36 cellular contexts compared by ENCODE assay signal in genomic region chr5:26740182-26740581, GRCh38.
"Had no signal": no experiment of that assay in that cellular context is flagged by ENCODE, and none has a peak within 500 bp of the region (broad histone marks: within the 10 kb centered on the region; RNA-seq: fewer than 3 reads in every experiment).

No MANE protein-coding gene starts in this region.

- H3K9me3 Mint-ChIP-seq: activated naive CD4-positive, alpha-beta T cell treated with anti-CD3 and anti-CD28 coated beads, Interleukin-2, amount 50 U/mL, for 24 hours; activated naive CD8-positive, alpha-beta T cell treated with anti-CD3 and anti-CD28 coated beads, Interleukin-2, amount 10 ng/mL, durations not matched to agents 7 days and 5 days; activated naive CD8-positive, alpha-beta T cell treated with anti-CD3 and anti-CD28 coated beads, Interleukin-2, amount 50 U/mL, for 24 hours; activated T-cell treated with anti-CD3 and anti-CD28 coated beads, Interleukin-2, amount 50 U/mL, for 4 hours; activated T-helper 17 cell treated with anti-CD3 and anti-CD28 coated beads, Interleukin-2, amount 50 U/mL, for 72 hours; brain; central memory CD8-positive, alpha-beta T cell had no signal

- H3K27me3 ChIP-seq: adrenal gland, ascending aorta, body of pancreas, brain microvascular endothelial cell, breast epithelium, cardiac muscle cell had no signal

- H3K4me1 ChIP-seq: adrenal gland, ascending aorta, body of pancreas, breast epithelium had no signal

- H3K4me1 Mint-ChIP-seq: activated naive CD4-positive, alpha-beta T cell treated with anti-CD3 and anti-CD28 coated beads, Interleukin-2, amount 10 ng/mL, durations not matched to agents 7 days and 5 days; activated naive CD4-positive, alpha-beta T cell treated with anti-CD3 and anti-CD28 coated beads, Interleukin-2, amount 50 U/mL, for 24 hours; activated naive CD8-positive, alpha-beta T cell treated with anti-CD3 and anti-CD28 coated beads for 36 hours; activated naive CD8-positive, alpha-beta T cell treated with anti-CD3 and anti-CD28 coated beads, Interleukin-2, amount 10 ng/mL, durations not matched to agents 7 days and 5 days; activated naive CD8-positive, alpha-beta T cell treated with anti-CD3 and anti-CD28 coated beads, Interleukin-2, amount 50 U/mL, for 24 hours; activated T-helper 17 cell treated with anti-CD3 and anti-CD28 coated beads, Interleukin-2, amount 50 U/mL, for 72 hours; brain; central memory CD8-positive, alpha-beta T cell had no signal

- H3K36me3 Mint-ChIP-seq: activated naive CD4-positive, alpha-beta T cell treated with anti-CD3 and anti-CD28 coated beads, Interleukin-2, amount 10 ng/mL, durations not matched to agents 7 days and 5 days; activated naive CD4-positive, alpha-beta T cell treated with anti-CD3 and anti-CD28 coated beads, Interleukin-2, amount 50 U/mL, for 24 hours; activated naive CD4-positive, alpha-beta T cell treated with anti-CD3 and anti-CD28 coated beads, Interleukin-2, amount 50 U/mL, for 72 hours; activated naive CD8-positive, alpha-beta T cell; activated naive CD8-positive, alpha-beta T cell treated with anti-CD3 and anti-CD28 coated beads for 36 hours; activated naive CD8-positive, alpha-beta T cell treated with anti-CD3 and anti-CD28 coated beads, Interleukin-2, amount 10 ng/mL, durations not matched to agents 7 days and 5 days; brain had no signal

- H3K36me3 ChIP-seq: adrenal gland, ascending aorta, brain microvascular endothelial cell, cardiac muscle cell had no signal

- H3K9me3 ChIP-seq: adrenal gland, ascending aorta, body of pancreas, breast epithelium had no signal

- H3K27me3 Mint-ChIP-seq: activated naive CD4-positive, alpha-beta T cell treated with anti-CD3 and anti-CD28 coated beads, Interleukin-2, amount 10 ng/mL, durations not matched to agents 7 days and 5 days; activated naive CD4-positive, alpha-beta T cell treated with anti-CD3 and anti-CD28 coated beads, Interleukin-2, amount 50 U/mL, for 24 hours; activated naive CD8-positive, alpha-beta T cell; activated naive CD8-positive, alpha-beta T cell treated with anti-CD3 and anti-CD28 coated beads for 36 hours; activated naive CD8-positive, alpha-beta T cell treated with anti-CD3 and anti-CD28 coated beads, Interleukin-2, amount 10 ng/mL, durations not matched to agents 7 days and 5 days; activated naive CD8-positive, alpha-beta T cell treated with anti-CD3 and anti-CD28 coated beads, Interleukin-2, amount 50 U/mL, for 24 hours; activated T-helper 17 cell treated with anti-CD3 and anti-CD28 coated beads, Interleukin-2, amount 50 U/mL, for 72 hours; brain; central memory CD8-positive, alpha-beta T cell had no signal

- H3K27ac Mint-ChIP-seq: activated naive CD4-positive, alpha-beta T cell treated with anti-CD3 and anti-CD28 coated beads for 36 hours; activated naive CD4-positive, alpha-beta T cell treated with anti-CD3 and anti-CD28 coated beads, Interleukin-2, amount 10 ng/mL, durations not matched to agents 7 days and 5 days; activated naive CD4-positive, alpha-beta T cell treated with anti-CD3 and anti-CD28 coated beads, Interleukin-2, amount 50 U/mL, for 24 hours; activated naive CD4-positive, alpha-beta T cell treated with anti-CD3 and anti-CD28 coated beads, Interleukin-2, amount 50 U/mL, for 72 hours; activated naive CD8-positive, alpha-beta T cell; activated naive CD8-positive, alpha-beta T cell treated with anti-CD3 and anti-CD28 coated beads for 36 hours; activated naive CD8-positive, alpha-beta T cell treated with anti-CD3 and anti-CD28 coated beads, Interleukin-2, amount 10 ng/mL, durations not matched to agents 7 days and 5 days; activated naive CD8-positive, alpha-beta T cell treated with anti-CD3 and anti-CD28 coated beads, Interleukin-2, amount 50 U/mL, for 24 hours; activated T-cell treated with anti-CD3 and anti-CD28 coated beads, Interleukin-2, amount 50 U/mL, for 72 hours; activated T-helper 1 cell treated with anti-CD3 and anti-CD28 coated beads, Interleukin-12 subunit alpha, Interleukin-12 subunit beta, Interleukin-2, Interleukin-4 antibody, amounts not matched to agents 30 ng/mL and 10 ng/mL and 1 ng/mL, durations not matched to agents 14 hours and 24 hours and 36 hours; activated T-helper 17 cell treated with anti-CD3 and anti-CD28 coated beads, Interleukin-2, amount 50 U/mL, for 72 hours; activated T-helper 2 cell treated with anti-CD3 and anti-CD28 coated beads, Interferon-gamma antibody, Interleukin-2, Interleukin-4, amounts not matched to agents 10 μg/mL and 5 μg/mL and 100 μg/mL, durations not matched to agents 14 hours and 24 hours and 36 hours; brain had no signal

- ATAC-seq: activated naive CD4-positive, alpha-beta T cell treated with anti-CD3 and anti-CD28 coated beads, Interleukin-2, amount 50 U/mL, for 72 hours; activated naive CD8-positive, alpha-beta T cell treated with anti-CD3 and anti-CD28 coated beads, Interleukin-2, amount 50 U/mL, for 24 hours; activated T-cell treated with anti-CD3 and anti-CD28 coated beads, Interleukin-2, amount 50 U/mL, for 4 hours; activated T-cell treated with anti-CD3 and anti-CD28 coated beads, Interleukin-2, amount 50 U/mL, for 72 hours; activated T-helper 17 cell treated with anti-CD3 and anti-CD28 coated beads, Interleukin-2, amount 50 U/mL, for 72 hours; body of pancreas had no signal

- H3K4me3 Mint-ChIP-seq: activated naive CD4-positive, alpha-beta T cell treated with anti-CD3 and anti-CD28 coated beads for 36 hours; activated naive CD4-positive, alpha-beta T cell treated with anti-CD3 and anti-CD28 coated beads, Interleukin-2, amount 10 ng/mL, durations not matched to agents 7 days and 5 days; activated naive CD4-positive, alpha-beta T cell treated with anti-CD3 and anti-CD28 coated beads, Interleukin-2, amount 50 U/mL, for 24 hours; activated naive CD8-positive, alpha-beta T cell; activated naive CD8-positive, alpha-beta T cell treated with anti-CD3 and anti-CD28 coated beads for 36 hours; activated naive CD8-positive, alpha-beta T cell treated with anti-CD3 and anti-CD28 coated beads, Interleukin-2, amount 10 ng/mL, durations not matched to agents 7 days and 5 days; activated naive CD8-positive, alpha-beta T cell treated with anti-CD3 and anti-CD28 coated beads, Interleukin-2, amount 50 U/mL, for 24 hours; activated T-cell treated with anti-CD3 and anti-CD28 coated beads, Interleukin-2, amount 50 U/mL, for 4 hours; activated T-cell treated with anti-CD3 and anti-CD28 coated beads, Interleukin-2, amount 50 U/mL, for 72 hours; activated T-helper 1 cell treated with anti-CD3 and anti-CD28 coated beads, Interleukin-12 subunit alpha, Interleukin-12 subunit beta, Interleukin-2, Interleukin-4 antibody, amounts not matched to agents 30 ng/mL and 10 ng/mL and 1 ng/mL, durations not matched to agents 14 hours and 24 hours and 36 hours; activated T-helper 17 cell treated with anti-CD3 and anti-CD28 coated beads, Interleukin-2, amount 50 U/mL, for 72 hours; brain; central memory CD8-positive, alpha-beta T cell had no signal

- DNase-seq: activated effector memory CD4-positive, alpha-beta T cell treated with anti-CD3 and anti-CD28 coated beads, Interleukin-2, amount 50 U/mL, for 16 hours; activated effector memory CD4-positive, alpha-beta T cell treated with Interleukin-2 at 50 U/mL for 16 hours; activated gamma-delta T cell; activated gamma-delta T cell treated with Interleukin-2 at 50 U/mL for 16 hours; activated naive CD4-positive, alpha-beta T cell; activated naive CD4-positive, alpha-beta T cell treated with anti-CD3 and anti-CD28 coated beads for 36 hours; activated naive CD4-positive, alpha-beta T cell treated with anti-CD3 and anti-CD28 coated beads, Interleukin-2, amount 10 ng/mL, durations not matched to agents 7 days and 5 days; activated naive CD4-positive, alpha-beta T cell treated with anti-CD3 and anti-CD28 coated beads, Interleukin-2, amount 50 U/mL, for 16 hours; activated naive CD4-positive, alpha-beta T cell treated with Interleukin-2 at 50 U/mL for 16 hours; activated naive CD8-positive, alpha-beta T cell treated with anti-CD3 and anti-CD28 coated beads for 36 hours; activated naive CD8-positive, alpha-beta T cell treated with anti-CD3 and anti-CD28 coated beads, Interleukin-2, amount 10 ng/mL, durations not matched to agents 7 days and 5 days; activated naive CD8-positive, alpha-beta T cell treated with anti-CD3 and anti-CD28 coated beads, Interleukin-2, amount 50 U/mL, for 24 hours; activated T-cell treated with anti-CD3 and anti-CD28 coated beads, Interleukin-2, amount 50 U/mL, for 4 hours; activated T-cell treated with anti-CD3 and anti-CD28 coated beads, Interleukin-2, amount 50 U/mL, for 48 hours; activated T-cell treated with anti-CD3 and anti-CD28 coated beads, Interleukin-2, amount 50 U/mL, for 72 hours; adrenal gland; amniotic stem cell; amygdala; anterior cingulate cortex; aorta; body of pancreas; brain microvascular endothelial cell; caudate nucleus; central memory CD4-positive, alpha-beta T cell; cerebellar nuclear complex had no signal

- H3K27ac ChIP-seq: adrenal gland, ascending aorta, body of pancreas, brain microvascular endothelial cell, breast epithelium, cardiac muscle cell had no signal

- H3K4me3 ChIP-seq: adrenal gland, ascending aorta, body of pancreas, breast epithelium, cardiac muscle cell had no signal
